Comparison of ENCODE assay signal across 1 cellular context in the genomic region with DNA sequence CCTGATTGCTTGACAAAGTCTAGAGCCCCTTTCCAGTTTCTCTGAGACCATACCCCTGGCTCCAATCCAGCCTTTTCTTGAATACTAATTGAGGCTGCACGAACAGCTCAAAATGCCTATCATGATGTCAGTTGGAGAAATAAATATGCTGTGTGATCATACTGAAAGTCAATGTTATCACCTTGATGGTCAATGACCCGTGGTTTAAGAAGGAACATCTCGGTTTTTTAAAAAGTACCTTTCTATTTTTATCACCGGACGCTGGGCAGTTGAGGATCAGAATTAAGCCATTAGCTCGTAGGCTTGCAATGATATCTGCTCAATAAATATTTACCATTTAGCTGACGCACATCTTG.
A peak's percentile ranks its signal among the peaks of the same experiment; 100 is the strongest.
TF ChIP-seq lines count a peak whose summit lies in the region.

No MANE protein-coding gene starts in this region.

TF ChIP-seq in GM12878, 131 proteins besides CTCF, POLR2A, EP300 and RAD21 (continued from another document):
- no peak for TF ChIP-seq ZNF592 (IDR thresholded peaks at IDR 0.05)
- TF ChIP-seq, protein P1, sequence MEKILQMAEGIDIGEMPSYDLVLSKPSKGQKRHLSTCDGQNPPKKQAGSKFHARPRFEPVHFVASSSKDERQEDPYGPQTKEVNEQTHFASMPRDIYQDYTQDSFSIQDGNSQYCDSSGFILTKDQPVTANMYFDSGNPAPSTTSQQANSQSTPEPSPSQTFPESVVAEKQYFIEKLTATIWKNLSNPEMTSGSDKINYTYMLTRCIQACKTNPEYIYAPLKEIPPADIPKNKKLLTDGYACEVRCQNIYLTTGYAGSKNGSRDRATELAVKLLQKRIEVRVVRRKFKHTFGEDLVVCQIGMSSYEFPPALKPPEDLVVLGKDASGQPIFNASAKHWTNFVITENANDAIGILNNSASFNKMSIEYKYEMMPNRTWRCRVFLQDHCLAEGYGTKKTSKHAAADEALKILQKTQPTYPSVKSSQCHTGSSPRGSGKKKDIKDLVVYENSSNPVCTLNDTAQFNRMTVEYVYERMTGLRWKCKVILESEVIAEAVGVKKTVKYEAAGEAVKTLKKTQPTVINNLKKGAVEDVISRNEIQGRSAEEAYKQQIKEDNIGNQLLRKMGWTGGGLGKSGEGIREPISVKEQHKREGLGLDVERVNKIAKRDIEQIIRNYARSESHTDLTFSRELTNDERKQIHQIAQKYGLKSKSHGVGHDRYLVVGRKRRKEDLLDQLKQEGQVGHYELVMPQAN (conservative IDR thresholded peaks at IDR 0.05): no peak
- no peak for TF ChIP-seq TARDBP (IDR thresholded peaks at IDR 0.05; ENCODE audit: borderline replicate concordance)
- TF ChIP-seq CREB1 (IDR thresholded peaks at IDR 0.05; ENCODE audit: low read depth): peak; percentile 49; the same call in 1 of the 2 replicates
- TF ChIP-seq TBL1XR1 (IDR thresholded peaks at IDR 0.05; ENCODE audit: low read depth, low read length): no peak
- no peak for TF ChIP-seq POLR2AphosphoS5 (IDR thresholded peaks at IDR 0.05; ENCODE audit: low read length)
- TF ChIP-seq, protein P2, sequence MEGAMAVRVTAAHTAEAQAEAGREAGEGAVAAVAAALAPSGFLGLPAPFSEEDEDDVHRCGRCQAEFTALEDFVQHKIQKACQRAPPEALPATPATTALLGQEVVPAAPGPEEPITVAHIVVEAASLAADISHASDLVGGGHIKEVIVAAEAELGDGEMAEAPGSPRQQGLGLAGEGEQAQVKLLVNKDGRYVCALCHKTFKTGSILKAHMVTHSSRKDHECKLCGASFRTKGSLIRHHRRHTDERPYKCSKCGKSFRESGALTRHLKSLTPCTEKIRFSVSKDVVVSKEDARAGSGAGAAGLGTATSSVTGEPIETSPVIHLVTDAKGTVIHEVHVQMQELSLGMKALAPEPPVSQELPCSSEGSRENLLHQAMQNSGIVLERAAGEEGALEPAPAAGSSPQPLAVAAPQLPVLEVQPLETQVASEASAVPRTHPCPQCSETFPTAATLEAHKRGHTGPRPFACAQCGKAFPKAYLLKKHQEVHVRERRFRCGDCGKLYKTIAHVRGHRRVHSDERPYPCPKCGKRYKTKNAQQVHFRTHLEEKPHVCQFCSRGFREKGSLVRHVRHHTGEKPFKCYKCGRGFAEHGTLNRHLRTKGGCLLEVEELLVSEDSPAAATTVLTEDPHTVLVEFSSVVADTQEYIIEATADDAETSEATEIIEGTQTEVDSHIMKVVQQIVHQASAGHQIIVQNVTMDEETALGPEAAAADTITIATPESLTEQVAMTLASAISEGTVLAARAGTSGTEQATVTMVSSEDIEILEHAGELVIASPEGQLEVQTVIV (IDR thresholded peaks at IDR 0.05; ENCODE audit: borderline replicate concordance, partially characterized antibody): no peak
- TF ChIP-seq MLLT1 (IDR thresholded peaks at IDR 0.05): no peak
- TF ChIP-seq HCFC1 (IDR thresholded peaks at IDR 0.05; ENCODE audit: low read length): no peak
- TF ChIP-seq MTA2 (IDR thresholded peaks at IDR 0.05; ENCODE audit: low read depth): no peak; the same call in 1 of the 2 replicates
- TF ChIP-seq SMAD5 (IDR thresholded peaks at IDR 0.05; ENCODE audit: low read depth): no peak
- TF ChIP-seq FOXM1 (IDR thresholded peaks at IDR 0.05; ENCODE audit: low read depth, low read length): peak; percentile 79; the same call in 1 of the 2 replicates
- TF ChIP-seq, protein P3, sequence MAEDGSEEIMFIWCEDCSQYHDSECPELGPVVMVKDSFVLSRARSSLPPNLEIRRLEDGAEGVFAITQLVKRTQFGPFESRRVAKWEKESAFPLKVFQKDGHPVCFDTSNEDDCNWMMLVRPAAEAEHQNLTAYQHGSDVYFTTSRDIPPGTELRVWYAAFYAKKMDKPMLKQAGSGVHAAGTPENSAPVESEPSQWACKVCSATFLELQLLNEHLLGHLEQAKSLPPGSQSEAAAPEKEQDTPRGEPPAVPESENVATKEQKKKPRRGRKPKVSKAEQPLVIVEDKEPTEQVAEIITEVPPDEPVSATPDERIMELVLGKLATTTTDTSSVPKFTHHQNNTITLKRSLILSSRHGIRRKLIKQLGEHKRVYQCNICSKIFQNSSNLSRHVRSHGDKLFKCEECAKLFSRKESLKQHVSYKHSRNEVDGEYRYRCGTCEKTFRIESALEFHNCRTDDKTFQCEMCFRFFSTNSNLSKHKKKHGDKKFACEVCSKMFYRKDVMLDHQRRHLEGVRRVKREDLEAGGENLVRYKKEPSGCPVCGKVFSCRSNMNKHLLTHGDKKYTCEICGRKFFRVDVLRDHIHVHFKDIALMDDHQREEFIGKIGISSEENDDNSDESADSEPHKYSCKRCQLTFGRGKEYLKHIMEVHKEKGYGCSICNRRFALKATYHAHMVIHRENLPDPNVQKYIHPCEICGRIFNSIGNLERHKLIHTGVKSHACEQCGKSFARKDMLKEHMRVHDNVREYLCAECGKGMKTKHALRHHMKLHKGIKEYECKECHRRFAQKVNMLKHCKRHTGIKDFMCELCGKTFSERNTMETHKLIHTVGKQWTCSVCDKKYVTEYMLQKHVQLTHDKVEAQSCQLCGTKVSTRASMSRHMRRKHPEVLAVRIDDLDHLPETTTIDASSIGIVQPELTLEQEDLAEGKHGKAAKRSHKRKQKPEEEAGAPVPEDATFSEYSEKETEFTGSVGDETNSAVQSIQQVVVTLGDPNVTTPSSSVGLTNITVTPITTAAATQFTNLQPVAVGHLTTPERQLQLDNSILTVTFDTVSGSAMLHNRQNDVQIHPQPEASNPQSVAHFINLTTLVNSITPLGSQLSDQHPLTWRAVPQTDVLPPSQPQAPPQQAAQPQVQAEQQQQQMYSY (CRISPR knock-in tag; IDR thresholded peaks at IDR 0.05): no peak
- no peak for TF ChIP-seq DPF2 (IDR thresholded peaks at IDR 0.05)
- no peak for TF ChIP-seq EGR1 (IDR thresholded peaks at IDR 0.05; ENCODE audit: borderline replicate concordance in 1 of 2, low read depth in 2 of 2, low read length in 2 of 2)
- peak; percentile 36; the same call in 1 of the 2 replicates for TF ChIP-seq PKNOX1 (IDR thresholded peaks at IDR 0.05)
- TF ChIP-seq PML (IDR thresholded peaks at IDR 0.05; ENCODE audit: low read length): 0 out of 2 replicates have a peak, but pooled peaks have one; percentile 31
TF ChIP-seq in GM12878: peak in this region for 14.
